Comparison of ENCODE assay signal across 13 cellular contexts in genomic region chr21:15766952-15767603, GRCh38. TPM values are rescaled to one million over a fixed set of nuclear protein-coding genes. Genes with fewer than 3 reads are reported as not detected.
DNase-seq lines count a peak whose midpoint lies in the region; ATAC-seq, FAIRE-seq and TF ChIP-seq lines count a peak whose summit lies in the region.
"Had no signal": no experiment of that assay in that cellular context is flagged by ENCODE, and none has a peak within 500 bp of the region (broad histone marks: within the 10 kb centered on the region; RNA-seq: fewer than 3 reads in every experiment).

No MANE protein-coding gene starts in this region.

- peaks cover 79% of the 10 kb centered on the region for H3K4me1 ChIP-seq in psoas muscle
- peaks cover 0 to 6% of the 10 kb centered on the region in 2 donors for H3K4me1 ChIP-seq in thyroid gland

- intact Hi-C loops in psoas muscle (cut with DNase I) (no loop called here), thyroid gland (cut with DNase I) (no loop called here)

- H3K27me3 Mint-ChIP-seq in activated T-cell treated with anti-CD3 and anti-CD28 coated beads, Interleukin-2, amount 50 U/mL, for 72 hours (ENCODE audit: low read depth) = no peaks in the 10 kb centered on the region
- H3K27me3 Mint-ChIP-seq in T-helper 17 cell = no peaks in the 10 kb centered on the region

- WGBS in psoas muscle, 3 donors = 36 to 61% (median 51%) methylated on average over 1 of the region's 1 CpG
- WGBS in thyroid gland, 2 donors = 84 to 89% methylated on average over 1 of the region's 1 CpG

- H3K36me3 ChIP-seq in psoas muscle (ENCODE audit: insufficient read depth in 1 of 2, low read depth in 1 of 2) (peaks cover 0 to 5% of the 10 kb centered on the region in 2 donors), thyroid gland (no peaks in the 10 kb centered on the region)

- H3K27me3 ChIP-seq in psoas muscle (ENCODE audit: insufficient read depth in 3 of 3, low read length in 2 of 3) (no peaks in the 10 kb centered on the region), thyroid gland (no peaks in the 10 kb centered on the region)

- DNase-seq in activated T-cell treated with anti-CD3 and anti-CD28 coated beads, Interleukin-2, amount 50 U/mL, for 72 hours = no peak
- DNase-seq in activated T-cell treated with anti-CD3 and anti-CD28 coated beads, Interleukin-2, amount 50 U/mL, for 48 hours = no peak
- DNase-seq in T-helper 17 cell (no peak), psoas muscle (no peak), thyroid gland (no peak)
- DNase-seq: H7, NCI-H1436, NCI-H2029 treated with DMSO at 0.1 percent for 48 hours, NCI-H510A treated with DMSO at 0.1 percent for 48 hours had no signal

- peak overlapping the region; percentile 57 for H3K27ac Mint-ChIP-seq in activated T-cell treated with anti-CD3 and anti-CD28 coated beads, Interleukin-2, amount 50 U/mL, for 72 hours
- H3K27ac Mint-ChIP-seq in T-helper 17 cell = peak overlapping the region; percentile 57

- peaks cover 2 to 12% of the 10 kb centered on the region in 2 donors for H3K36me3 Mint-ChIP-seq in activated T-cell treated with anti-CD3 and anti-CD28 coated beads, Interleukin-2, amount 50 U/mL, for 72 hours (ENCODE audit: insufficient read depth in 2 of 2)
- peaks cover 12% of the 10 kb centered on the region for H3K36me3 Mint-ChIP-seq in T-helper 17 cell (ENCODE audit: low read depth)

- ATAC-seq in activated T-cell treated with anti-CD3 and anti-CD28 coated beads, Interleukin-2, amount 50 U/mL, for 72 hours (replicated peaks in 1 of 2) = no peak
- no peak for ATAC-seq in T-helper 17 cell
- ATAC-seq in psoas muscle = no peak
- no peak for ATAC-seq in HG03025 (IDR thresholded peaks at IDR 0.05; ENCODE audit: low FRiP score, unreplicated experiment)
- no peak for ATAC-seq in GM21825 (IDR thresholded peaks at IDR 0.05; ENCODE audit: unreplicated experiment)

- no peak for TF ChIP-seq POLR2A in thyroid gland (IDR thresholded peaks at IDR 0.05)

- TF ChIP-seq CTCF in psoas muscle (IDR thresholded peaks at IDR 0.05) (no peak), thyroid gland (IDR thresholded peaks at IDR 0.05) (no peak)

- H3K4me3 Mint-ChIP-seq in activated T-cell treated with anti-CD3 and anti-CD28 coated beads, Interleukin-2, amount 50 U/mL, for 72 hours = no peak overlapping the region
- H3K4me3 Mint-ChIP-seq in T-helper 17 cell = no peak overlapping the region

- H3K4me3 ChIP-seq in psoas muscle = no peak overlapping the region
- H3K4me3 ChIP-seq in thyroid gland (replicated peaks in 1 of 3) = no peak overlapping the region

- H3K9me3 Mint-ChIP-seq in activated T-cell treated with anti-CD3 and anti-CD28 coated beads, Interleukin-2, amount 50 U/mL, for 72 hours = no peaks in the 10 kb centered on the region

- H3K4me1 Mint-ChIP-seq in activated T-cell treated with anti-CD3 and anti-CD28 coated beads, Interleukin-2, amount 50 U/mL, for 72 hours (ENCODE audit: low read depth) = peaks cover 34% of the 10 kb centered on the region
- H3K4me1 Mint-ChIP-seq in T-helper 17 cell = peaks cover 49% of the 10 kb centered on the region

- peak; percentile 61 for FAIRE-seq in islet of Langerhans (lab: Jason Lieb, UNC)

- H3K27ac ChIP-seq in psoas muscle (peak overlapping the region; percentile 38), thyroid gland (no peak overlapping the region)
- H3K27ac ChIP-seq: 22Rv1 had no signal

- H3K9me3 ChIP-seq in T-helper 17 cell (ENCODE audit: control insufficient read depth, low read length, poor library complexity, severe bottlenecking) (no peaks in the 10 kb centered on the region), psoas muscle (no peaks in the 10 kb centered on the region), thyroid gland (no peaks in the 10 kb centered on the region)

RNA-seq across cellular contexts. Expression of gene USP25, which starts 37.3 kb away (rescaled TPM):
- total RNA-seq in activated T-cell treated with anti-CD3 and anti-CD28 coated beads, Interleukin-2, amount 50 U/mL, for 72 hours = 10 to 100 TPM; 37.4 to 37.6 TPM
- total RNA-seq in T-helper 17 cell (10 to 100 TPM; 52.0 to 66.7 TPM), psoas muscle (100 to 1,000 TPM; 104 to 149 (median 116) TPM), thyroid gland (10 to 100 TPM; 42.4 to 67.4 (median 49.8) TPM)
- 10 to 100 TPM; 20.0 to 59.3 (median 53.8) TPM for polyA plus RNA-seq in psoas muscle
